Comparison of ENCODE assay signal across 1 cellular context in the genomic region with DNA sequence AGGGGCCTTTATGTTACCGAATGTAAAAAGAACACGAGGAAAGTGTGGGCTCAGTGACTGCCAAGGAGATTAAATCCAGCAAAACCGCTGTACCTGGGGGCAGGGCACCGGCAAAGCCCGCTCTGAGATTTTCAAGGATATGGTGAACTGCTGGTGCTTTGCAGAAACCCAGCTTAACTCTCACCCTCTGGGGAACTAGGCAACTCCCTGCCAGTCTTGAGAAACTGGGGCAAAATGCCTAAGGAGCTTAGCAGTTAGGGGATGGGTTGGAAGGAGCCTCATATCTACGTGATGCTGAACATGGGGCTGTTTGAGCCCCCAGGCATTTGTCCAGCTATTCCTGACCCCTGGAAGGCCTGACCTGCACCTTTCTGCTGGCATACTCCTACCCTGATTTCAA.
TF ChIP-seq lines count a peak whose summit lies in the region.

No MANE protein-coding gene starts in this region.

TF ChIP-seq in GM23338, 12 proteins besides CTCF, POLR2A, EP300 and RAD21 (continued from another document):
- TF ChIP-seq, protein P1, sequence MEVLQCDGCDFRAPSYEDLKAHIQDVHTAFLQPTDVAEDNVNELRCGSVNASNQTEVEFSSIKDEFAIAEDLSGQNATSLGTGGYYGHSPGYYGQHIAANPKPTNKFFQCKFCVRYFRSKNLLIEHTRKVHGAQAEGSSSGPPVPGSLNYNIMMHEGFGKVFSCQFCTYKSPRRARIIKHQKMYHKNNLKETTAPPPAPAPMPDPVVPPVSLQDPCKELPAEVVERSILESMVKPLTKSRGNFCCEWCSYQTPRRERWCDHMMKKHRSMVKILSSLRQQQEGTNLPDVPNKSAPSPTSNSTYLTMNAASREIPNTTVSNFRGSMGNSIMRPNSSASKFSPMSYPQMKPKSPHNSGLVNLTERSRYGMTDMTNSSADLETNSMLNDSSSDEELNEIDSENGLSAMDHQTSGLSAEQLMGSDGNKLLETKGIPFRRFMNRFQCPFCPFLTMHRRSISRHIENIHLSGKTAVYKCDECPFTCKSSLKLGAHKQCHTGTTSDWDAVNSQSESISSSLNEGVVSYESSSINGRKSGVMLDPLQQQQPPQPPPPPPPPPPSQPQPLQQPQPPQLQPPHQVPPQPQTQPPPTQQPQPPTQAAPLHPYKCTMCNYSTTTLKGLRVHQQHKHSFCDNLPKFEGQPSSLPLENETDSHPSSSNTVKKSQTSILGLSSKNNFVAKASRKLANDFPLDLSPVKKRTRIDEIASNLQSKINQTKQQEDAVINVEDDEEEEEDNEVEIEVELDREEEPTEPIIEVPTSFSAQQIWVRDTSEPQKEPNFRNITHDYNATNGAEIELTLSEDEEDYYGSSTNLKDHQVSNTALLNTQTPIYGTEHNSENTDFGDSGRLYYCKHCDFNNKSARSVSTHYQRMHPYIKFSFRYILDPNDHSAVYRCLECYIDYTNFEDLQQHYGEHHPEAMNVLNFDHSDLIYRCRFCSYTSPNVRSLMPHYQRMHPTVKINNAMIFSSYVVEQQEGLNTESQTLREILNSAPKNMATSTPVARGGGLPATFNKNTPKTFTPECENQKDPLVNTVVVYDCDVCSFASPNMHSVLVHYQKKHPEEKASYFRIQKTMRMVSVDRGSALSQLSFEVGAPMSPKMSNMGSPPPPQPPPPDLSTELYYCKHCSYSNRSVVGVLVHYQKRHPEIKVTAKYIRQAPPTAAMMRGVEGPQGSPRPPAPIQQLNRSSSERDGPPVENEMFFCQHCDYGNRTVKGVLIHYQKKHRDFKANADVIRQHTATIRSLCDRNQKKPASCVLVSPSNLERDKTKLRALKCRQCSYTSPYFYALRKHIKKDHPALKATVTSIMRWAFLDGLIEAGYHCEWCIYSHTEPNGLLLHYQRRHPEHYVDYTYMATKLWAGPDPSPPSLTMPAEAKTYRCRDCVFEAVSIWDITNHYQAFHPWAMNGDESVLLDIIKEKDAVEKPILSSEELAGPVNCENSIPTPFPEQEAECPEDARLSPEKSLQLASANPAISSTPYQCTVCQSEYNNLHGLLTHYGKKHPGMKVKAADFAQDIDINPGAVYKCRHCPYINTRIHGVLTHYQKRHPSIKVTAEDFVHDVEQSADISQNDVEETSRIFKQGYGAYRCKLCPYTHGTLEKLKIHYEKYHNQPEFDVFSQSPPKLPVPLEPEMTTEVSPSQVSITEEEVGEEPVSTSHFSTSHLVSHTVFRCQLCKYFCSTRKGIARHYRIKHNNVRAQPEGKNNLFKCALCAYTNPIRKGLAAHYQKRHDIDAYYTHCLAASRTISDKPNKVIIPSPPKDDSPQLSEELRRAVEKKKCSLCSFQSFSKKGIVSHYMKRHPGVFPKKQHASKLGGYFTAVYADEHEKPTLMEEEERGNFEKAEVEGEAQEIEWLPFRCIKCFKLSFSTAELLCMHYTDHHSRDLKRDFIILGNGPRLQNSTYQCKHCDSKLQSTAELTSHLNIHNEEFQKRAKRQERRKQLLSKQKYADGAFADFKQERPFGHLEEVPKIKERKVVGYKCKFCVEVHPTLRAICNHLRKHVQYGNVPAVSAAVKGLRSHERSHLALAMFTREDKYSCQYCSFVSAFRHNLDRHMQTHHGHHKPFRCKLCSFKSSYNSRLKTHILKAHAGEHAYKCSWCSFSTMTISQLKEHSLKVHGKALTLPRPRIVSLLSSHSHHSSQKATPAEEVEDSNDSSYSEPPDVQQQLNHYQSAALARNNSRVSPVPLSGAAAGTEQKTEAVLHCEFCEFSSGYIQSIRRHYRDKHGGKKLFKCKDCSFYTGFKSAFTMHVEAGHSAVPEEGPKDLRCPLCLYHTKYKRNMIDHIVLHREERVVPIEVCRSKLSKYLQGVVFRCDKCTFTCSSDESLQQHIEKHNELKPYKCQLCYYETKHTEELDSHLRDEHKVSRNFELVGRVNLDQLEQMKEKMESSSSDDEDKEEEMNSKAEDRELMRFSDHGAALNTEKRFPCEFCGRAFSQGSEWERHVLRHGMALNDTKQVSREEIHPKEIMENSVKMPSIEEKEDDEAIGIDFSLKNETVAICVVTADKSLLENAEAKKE (CRISPR knock-in tag; IDR thresholded peaks at IDR 0.05): no peak
- TF ChIP-seq POLR2AphosphoS5 (IDR thresholded peaks at IDR 0.05; ENCODE audit: low read depth) (no peak), JUNB (IDR thresholded peaks at IDR 0.05; ENCODE audit: unreplicated experiment) (no peak), CREB1 (CRISPR knock-in tag; IDR thresholded peaks at IDR 0.05; ENCODE audit: low read depth) (no peak), NANOG (IDR thresholded peaks at IDR 0.05; ENCODE audit: borderline replicate concordance) (no peak), ZNF114 (CRISPR knock-in tag; IDR thresholded peaks at IDR 0.05) (no peak), STAT1 (IDR thresholded peaks at IDR 0.05; ENCODE audit: unreplicated experiment) (no peak)
- TF ChIP-seq, protein P2, sequence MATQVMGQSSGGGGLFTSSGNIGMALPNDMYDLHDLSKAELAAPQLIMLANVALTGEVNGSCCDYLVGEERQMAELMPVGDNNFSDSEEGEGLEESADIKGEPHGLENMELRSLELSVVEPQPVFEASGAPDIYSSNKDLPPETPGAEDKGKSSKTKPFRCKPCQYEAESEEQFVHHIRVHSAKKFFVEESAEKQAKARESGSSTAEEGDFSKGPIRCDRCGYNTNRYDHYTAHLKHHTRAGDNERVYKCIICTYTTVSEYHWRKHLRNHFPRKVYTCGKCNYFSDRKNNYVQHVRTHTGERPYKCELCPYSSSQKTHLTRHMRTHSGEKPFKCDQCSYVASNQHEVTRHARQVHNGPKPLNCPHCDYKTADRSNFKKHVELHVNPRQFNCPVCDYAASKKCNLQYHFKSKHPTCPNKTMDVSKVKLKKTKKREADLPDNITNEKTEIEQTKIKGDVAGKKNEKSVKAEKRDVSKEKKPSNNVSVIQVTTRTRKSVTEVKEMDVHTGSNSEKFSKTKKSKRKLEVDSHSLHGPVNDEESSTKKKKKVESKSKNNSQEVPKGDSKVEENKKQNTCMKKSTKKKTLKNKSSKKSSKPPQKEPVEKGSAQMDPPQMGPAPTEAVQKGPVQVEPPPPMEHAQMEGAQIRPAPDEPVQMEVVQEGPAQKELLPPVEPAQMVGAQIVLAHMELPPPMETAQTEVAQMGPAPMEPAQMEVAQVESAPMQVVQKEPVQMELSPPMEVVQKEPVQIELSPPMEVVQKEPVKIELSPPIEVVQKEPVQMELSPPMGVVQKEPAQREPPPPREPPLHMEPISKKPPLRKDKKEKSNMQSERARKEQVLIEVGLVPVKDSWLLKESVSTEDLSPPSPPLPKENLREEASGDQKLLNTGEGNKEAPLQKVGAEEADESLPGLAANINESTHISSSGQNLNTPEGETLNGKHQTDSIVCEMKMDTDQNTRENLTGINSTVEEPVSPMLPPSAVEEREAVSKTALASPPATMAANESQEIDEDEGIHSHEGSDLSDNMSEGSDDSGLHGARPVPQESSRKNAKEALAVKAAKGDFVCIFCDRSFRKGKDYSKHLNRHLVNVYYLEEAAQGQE (IDR thresholded peaks at IDR 0.05; ENCODE audit: unreplicated experiment): no peak
